Comparison of ENCODE assay signal across 12 cellular contexts in genomic region chr6:108675226-108676160, GRCh38.
DNase-seq lines count a peak whose midpoint lies in the region; ATAC-seq and TF ChIP-seq lines count a peak whose summit lies in the region.
"Had no signal": no experiment of that assay in that cellular context is flagged by ENCODE, and none has a peak within 500 bp of the region (broad histone marks: within the 10 kb centered on the region; RNA-seq: fewer than 3 reads in every experiment).

No MANE protein-coding gene starts in this region.

- H3K9me3 ChIP-seq in CD8-positive, alpha-beta T cell (ENCODE audit: low read length), result no peaks in the 10 kb centered on the region
- H3K9me3 ChIP-seq in PC-3 (ENCODE audit: low read length), result no peaks in the 10 kb centered on the region
- no peaks in the 10 kb centered on the region for H3K9me3 ChIP-seq in hepatocyte (ENCODE audit: low read depth)
- H3K9me3 ChIP-seq in skeletal muscle tissue (ENCODE audit: control insufficient read depth in 3 of 3, low read length in 3 of 3), result no peaks in the 10 kb centered on the region

- no peaks in the 10 kb centered on the region for H3K4me1 ChIP-seq in CD8-positive, alpha-beta T cell (ENCODE audit: insufficient read depth, low read length)
- H3K4me1 ChIP-seq in PC-3 (ENCODE audit: insufficient read depth, low read length) (peaks cover 41% of the 10 kb centered on the region), hepatocyte (ENCODE audit: insufficient read depth) (peaks cover 30% of the 10 kb centered on the region), skeletal muscle tissue (ENCODE audit: control insufficient read depth in 3 of 3, insufficient read depth in 3 of 3, low read length in 3 of 3) (peaks cover 60 to 68% (median 61%) of the 10 kb centered on the region in 3 donors)

- no peaks in the 10 kb centered on the region for H3K27me3 Mint-ChIP-seq in CD8-positive, alpha-beta T cell (ENCODE audit: low read depth)
- peaks cover 4% of the 10 kb centered on the region for H3K27me3 Mint-ChIP-seq in type B pancreatic cell
- H3K27me3 Mint-ChIP-seq: stimulated activated naive B cell treated with anti-CD40 and anti-IgM and Interleukin-4, amounts not matched to agents 10 μg/mL and 1 μg/mL and 100 μg/mL, for 72 hours had no signal

- H3F3A ChIP-seq in PC-3 (ENCODE audit: low read length, unreplicated experiment), result no peaks in the 10 kb centered on the region

- H3K4me1 Mint-ChIP-seq in CD8-positive, alpha-beta T cell (ENCODE audit: low read depth), result peaks cover 30% of the 10 kb centered on the region
- H3K4me1 Mint-ChIP-seq in type B pancreatic cell (ENCODE audit: unreplicated experiment), result peaks cover 50% of the 10 kb centered on the region

- H3K27me3 ChIP-seq in CD8-positive, alpha-beta T cell (ENCODE audit: insufficient read depth, low read length), result no peaks in the 10 kb centered on the region
- H3K27me3 ChIP-seq in PC-3 (ENCODE audit: low read length) (no peaks in the 10 kb centered on the region), hepatocyte (no peaks in the 10 kb centered on the region), skeletal muscle tissue (ENCODE audit: control insufficient read depth in 3 of 3, insufficient read depth in 3 of 3, low read length in 3 of 3) (no peaks in the 10 kb centered on the region)

- no peak overlapping the region for H3K9ac ChIP-seq in PC-3 (ENCODE audit: low read length)
- H3K9ac ChIP-seq in skeletal muscle tissue (ENCODE audit: low read depth in 1 of 3, low read length in 3 of 3), result peak overlapping the region in 1 of 3 donors; percentile 1

- CTCF ChIA-PET in CD8-positive, alpha-beta T cell (lab: Charles Lee), result no interaction called here
- CTCF ChIA-PET in PC-3 (lab: Charles Lee), result no interaction called here

- H3K4me3 ChIP-seq in CD8-positive, alpha-beta T cell (ENCODE audit: low read depth, low read length), result no peak overlapping the region
- H3K4me3 ChIP-seq in PC-3 (ENCODE audit: low read length), result no peak overlapping the region
- no peak overlapping the region for H3K4me3 ChIP-seq in hepatocyte
- peak overlapping the region in 1 of 3 donors; percentile 18 for H3K4me3 ChIP-seq in skeletal muscle tissue (ENCODE audit: low read length in 3 of 3)
- H3K4me3 ChIP-seq: skin epidermis had no signal

- POLR2A ChIA-PET in CD8-positive, alpha-beta T cell (lab: Charles Lee), result no interaction called here
- POLR2A ChIA-PET in PC-3 (lab: Charles Lee; ENCODE audit: unreplicated experiment), result no interaction called here

- H3K9me3 Mint-ChIP-seq in CD8-positive, alpha-beta T cell, result no peaks in the 10 kb centered on the region
- H3K9me3 Mint-ChIP-seq in type B pancreatic cell, result no peaks in the 10 kb centered on the region
- H3K9me3 Mint-ChIP-seq: activated T-cell treated with anti-CD3 and anti-CD28 coated beads, Interleukin-2, amount 50 U/mL, for 4 hours; stimulated activated naive B cell treated with anti-CD40 and anti-IgM and Interleukin-4, amounts not matched to agents 10 μg/mL and 1 μg/mL and 100 μg/mL, for 72 hours had no signal

- DNase-seq in CD8-positive, alpha-beta T cell, result no peak
- no peak for DNase-seq in PC-3
- DNase-seq in hepatocyte (ENCODE audit: low spot score), result no peak
- no peak for DNase-seq in SHP77 treated with DMSO at 0.1 percent for 48 hours (lab: John Stamatoyannopoulos, UW)
- DNase-seq in T-helper 1 cell, result no peak
- DNase-seq in type B pancreatic cell (ENCODE audit: extremely low spot score, unreplicated experiment), result no peak
- DNase-seq in HPDE6-E6E7 (ENCODE audit: extremely low spot score), result no peak
- DNase-seq: activated T-cell treated with anti-CD3 and anti-CD28 coated beads, Interleukin-2, amount 50 U/mL, for 4 hours; midbrain; stimulated activated naive B cell treated with anti-CD40 and anti-IgM and Interleukin-4, amounts not matched to agents 10 μg/mL and 1 μg/mL and 100 μg/mL, for 72 hours had no signal

- BruUV-seq in PC-3 (replicated peaks; lab: Mats Ljungman, UMichigan), result no TSS peak

- H3K36me3 ChIP-seq in CD8-positive, alpha-beta T cell (ENCODE audit: insufficient read depth, low read length), result no peaks in the 10 kb centered on the region
- H3K36me3 ChIP-seq in PC-3 (ENCODE audit: low read depth, low read length) (peaks cover under 1% of the 10 kb centered on the region; the same call in 1 of the 2 replicates), hepatocyte (replicated peaks; ENCODE audit: insufficient read depth, low read depth) (no peaks in the 10 kb centered on the region), skeletal muscle tissue (ENCODE audit: control insufficient read depth in 3 of 3, insufficient read depth in 3 of 3, low read length in 3 of 3) (no peaks in the 10 kb centered on the region)

- H3K27ac ChIP-seq in CD8-positive, alpha-beta T cell (ENCODE audit: low read depth, low read length), result no peak overlapping the region
- H3K27ac ChIP-seq in PC-3 (ENCODE audit: low read length) (peak overlapping the region; percentile 5; the same call in 1 of the 2 replicates), hepatocyte (peak overlapping the region; percentile 26), skeletal muscle tissue (ENCODE audit: low read depth, low read length) (peak overlapping the region; percentile 63)

- H3K4me3 Mint-ChIP-seq in CD8-positive, alpha-beta T cell, result no peak overlapping the region
- no peak overlapping the region for H3K4me3 Mint-ChIP-seq in type B pancreatic cell
- H3K4me3 Mint-ChIP-seq: activated T-cell treated with anti-CD3 and anti-CD28 coated beads, Interleukin-2, amount 50 U/mL, for 4 hours; stimulated activated naive B cell treated with anti-CD40 and anti-IgM and Interleukin-4, amounts not matched to agents 10 μg/mL and 1 μg/mL and 100 μg/mL, for 72 hours had no signal

- intact Hi-C loops in CD8-positive, alpha-beta T cell (cut with DNase I, micrococcal nuclease), result no loop called here
- intact Hi-C loops in PC-3 (cut with micrococcal nuclease), result no loop called here

- TF ChIP-seq CTCF in CD8-positive, alpha-beta T cell (IDR thresholded peaks at IDR 0.05), result no peak
- no peak for TF ChIP-seq CTCF in PC-3 (conservative IDR thresholded peaks at IDR 0.05; ENCODE audit: low read depth, low read length)
- TF ChIP-seq CTCF in hepatocyte (IDR thresholded peaks at IDR 0.05; ENCODE audit: poor library complexity), result no peak
- no peak for TF ChIP-seq CTCF in type B pancreatic cell (conservative IDR thresholded peaks at IDR 0.05)

- H3K79me2 ChIP-seq in PC-3 (ENCODE audit: low read length) (peaks cover 86% of the 10 kb centered on the region), hepatocyte (peaks cover 83% of the 10 kb centered on the region)

- H4K20me1 ChIP-seq in PC-3 (ENCODE audit: low read length), result no peaks in the 10 kb centered on the region
- H4K20me1 ChIP-seq in hepatocyte (ENCODE audit: insufficient read depth, poor library complexity, severe bottlenecking), result peaks cover 49% of the 10 kb centered on the region

- peak overlapping the region; percentile 43 for H3K27ac Mint-ChIP-seq in CD8-positive, alpha-beta T cell
- no peak overlapping the region for H3K27ac Mint-ChIP-seq in type B pancreatic cell
- H3K27ac Mint-ChIP-seq: stimulated activated naive B cell treated with anti-CD40 and anti-IgM and Interleukin-4, amounts not matched to agents 10 μg/mL and 1 μg/mL and 100 μg/mL, for 72 hours had no signal

- WGBS in hepatocyte (ENCODE audit: low lambda C conversion rate, missing lambda C conversion rate), result 76% methylated on average over 2 of the region's 2 CpGs

- no peaks in the 10 kb centered on the region for H3K9me2 ChIP-seq in PC-3 (replicated peaks; ENCODE audit: low read length)
- no peaks in the 10 kb centered on the region for H3K9me2 ChIP-seq in hepatocyte (replicated peaks; ENCODE audit: insufficient read depth)

- H2AFZ ChIP-seq in PC-3 (ENCODE audit: low read length) (no peak overlapping the region), hepatocyte (no peak overlapping the region)

- no peak for ATAC-seq in CD8-positive, alpha-beta T cell
- no peak for ATAC-seq in PC-3
- ATAC-seq: activated T-cell treated with anti-CD3 and anti-CD28 coated beads, Interleukin-2, amount 50 U/mL, for 4 hours; stimulated activated naive B cell treated with anti-CD40 and anti-IgM and Interleukin-4, amounts not matched to agents 10 μg/mL and 1 μg/mL and 100 μg/mL, for 72 hours had no signal

- peaks cover 16% of the 10 kb centered on the region for H3K36me3 Mint-ChIP-seq in CD8-positive, alpha-beta T cell
- H3K36me3 Mint-ChIP-seq in type B pancreatic cell, result peaks cover 22% of the 10 kb centered on the region

- no peak overlapping the region for H3K4me2 ChIP-seq in PC-3 (ENCODE audit: low read length)
- H3K4me2 ChIP-seq in hepatocyte, result no peak overlapping the region
